12 cellular contexts compared by ENCODE assay signal in the genomic region with DNA sequence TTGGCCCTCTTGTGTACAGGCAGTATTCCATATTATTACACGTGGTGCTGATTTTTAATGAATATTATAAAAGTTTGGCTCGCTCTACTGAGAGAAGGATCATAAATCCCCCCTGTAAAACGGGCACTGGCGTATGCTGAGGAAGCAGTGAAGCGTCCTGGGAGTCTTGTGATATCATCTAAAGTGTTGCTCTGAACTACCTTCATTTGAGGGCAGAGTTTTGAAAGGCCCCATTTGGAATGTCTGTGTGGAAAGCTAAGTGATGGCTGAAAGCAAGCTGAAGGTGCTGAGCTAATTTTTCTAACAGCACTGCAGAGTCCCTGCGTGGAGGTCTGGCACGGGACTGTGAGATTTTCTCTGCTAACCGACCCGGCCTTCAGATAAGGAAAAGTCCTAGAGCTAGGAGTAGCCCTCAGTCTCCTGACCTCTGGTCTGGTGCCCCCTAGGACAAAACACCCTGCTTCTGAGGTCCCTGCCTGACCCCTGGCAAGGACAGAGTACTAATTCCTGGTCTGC. TPM values are rescaled to one million over a fixed set of nuclear protein-coding genes. Genes with fewer than 3 reads are reported as not detected.
DNase-seq lines count a peak whose midpoint lies in the region; ATAC-seq and TF ChIP-seq lines count a peak whose summit lies in the region.
"Had no signal": no experiment of that assay in that cellular context is flagged by ENCODE, and none has a peak within 500 bp of the region (broad histone marks: within the 10 kb centered on the region; RNA-seq: fewer than 3 reads in every experiment).

No MANE protein-coding gene starts in this region.

- H3K9me3 ChIP-seq in naive thymus-derived CD4-positive, alpha-beta T cell (ENCODE audit: control insufficient read depth in 2 of 3, low read length in 3 of 3), result no peaks in the 10 kb centered on the region
- H3K9me3 ChIP-seq in tibial nerve, result no peaks in the 10 kb centered on the region

- H3K4me1 ChIP-seq in naive thymus-derived CD4-positive, alpha-beta T cell (ENCODE audit: control insufficient read depth in 2 of 2, insufficient read depth in 2 of 2, low read length in 2 of 2), result peaks cover 7 to 13% of the 10 kb centered on the region in 2 donors
- peaks cover 0 to 25% (median 5%) of the 10 kb centered on the region in 4 donors for H3K4me1 ChIP-seq in tibial nerve

- intact Hi-C loops in naive thymus-derived CD4-positive, alpha-beta T cell (cut with micrococcal nuclease), result loop anchor here (2.0 to 5.0 kb wide), 6 partner anchors 54 to 1217 kb away; a partner anchor contains a TSS

- peak overlapping the region; percentile 62 for H3K4me3 Mint-ChIP-seq in activated naive CD4-positive, alpha-beta T cell treated with anti-CD3 and anti-CD28 coated beads, Interleukin-2, amount 50 U/mL, for 24 hours
- peak overlapping the region; percentile 65 for H3K4me3 Mint-ChIP-seq in activated naive CD8-positive, alpha-beta T cell treated with anti-CD3 and anti-CD28 coated beads for 36 hours
- peak overlapping the region; percentile 57 to 92 (median 79) for H3K4me3 Mint-ChIP-seq in naive thymus-derived CD4-positive, alpha-beta T cell

- peaks cover 0 to 14% (median 0%) of the 10 kb centered on the region in 3 experiments for H3K36me3 ChIP-seq in naive thymus-derived CD4-positive, alpha-beta T cell (ENCODE audit: control insufficient read depth in 2 of 3, insufficient read depth in 3 of 3, low read length in 3 of 3)
- no peaks in the 10 kb centered on the region for H3K36me3 ChIP-seq in tibial nerve
- H3K36me3 ChIP-seq: WERI-Rb-1 had no signal

- no peak for ATAC-seq in naive thymus-derived CD4-positive, alpha-beta T cell
- no peak for ATAC-seq in GM18511 (IDR thresholded peaks at IDR 0.05; ENCODE audit: unreplicated experiment)
- no peak for ATAC-seq in HG03196 (IDR thresholded peaks at IDR 0.05; ENCODE audit: unreplicated experiment)

- TF ChIP-seq POLR2A in tibial nerve (IDR thresholded peaks at IDR 0.05), result no peak

- no peak overlapping the region for H3K4me3 ChIP-seq in naive thymus-derived CD4-positive, alpha-beta T cell (ENCODE audit: low read length)
- no peak overlapping the region for H3K4me3 ChIP-seq in tibial nerve

- no peak for TF ChIP-seq CTCF in tibial nerve (IDR thresholded peaks at IDR 0.05)

- H3K27me3 Mint-ChIP-seq in activated naive CD4-positive, alpha-beta T cell treated with anti-CD3 and anti-CD28 coated beads, Interleukin-2, amount 50 U/mL, for 24 hours, result no peaks in the 10 kb centered on the region
- no peaks in the 10 kb centered on the region for H3K27me3 Mint-ChIP-seq in activated naive CD8-positive, alpha-beta T cell treated with anti-CD3 and anti-CD28 coated beads for 36 hours
- H3K27me3 Mint-ChIP-seq in naive thymus-derived CD4-positive, alpha-beta T cell, result peaks cover 0 to 40% (median 0%) of the 10 kb centered on the region in 5 donors

- DNase-seq in activated naive CD4-positive, alpha-beta T cell treated with anti-CD3 and anti-CD28 coated beads, Interleukin-2, amount 50 U/mL, for 16 hours, result no peak
- no peak for DNase-seq in activated naive CD8-positive, alpha-beta T cell treated with anti-CD3 and anti-CD28 coated beads for 36 hours
- no peak for DNase-seq in naive thymus-derived CD4-positive, alpha-beta T cell
- DNase-seq in tibial nerve (ENCODE audit: low spot score in 2 of 2), result no peak
- no peak for DNase-seq in NCI-H446 (lab: John Stamatoyannopoulos, UW)
- DNase-seq: GF-D8, GM23248, NCI-H2029 treated with DMSO at 0.1 percent for 48 hours, WERI-Rb-1 had no signal

- POLR2A ChIA-PET in naive thymus-derived CD4-positive, alpha-beta T cell (lab: Charles Lee), result interaction anchor here (0.6 to 6.3 kb wide), 10 partner anchors 11 to 287 kb away, joined by 3 to 81 read pairs (median 4); no protein-coding TSS in a partner anchor

- H3K9me3 Mint-ChIP-seq in activated naive CD4-positive, alpha-beta T cell treated with anti-CD3 and anti-CD28 coated beads, Interleukin-2, amount 50 U/mL, for 24 hours, result no peaks in the 10 kb centered on the region
- peaks cover 1% of the 10 kb centered on the region for H3K9me3 Mint-ChIP-seq in activated naive CD8-positive, alpha-beta T cell treated with anti-CD3 and anti-CD28 coated beads for 36 hours
- H3K9me3 Mint-ChIP-seq in naive thymus-derived CD4-positive, alpha-beta T cell, result peaks cover 0 to 3% (median 0%) of the 10 kb centered on the region in 11 donors

- peak overlapping the region; percentile 49 for H3K27ac Mint-ChIP-seq in activated naive CD4-positive, alpha-beta T cell treated with anti-CD3 and anti-CD28 coated beads, Interleukin-2, amount 50 U/mL, for 24 hours
- peak overlapping the region; percentile 12 for H3K27ac Mint-ChIP-seq in activated naive CD8-positive, alpha-beta T cell treated with anti-CD3 and anti-CD28 coated beads for 36 hours
- H3K27ac Mint-ChIP-seq in naive thymus-derived CD4-positive, alpha-beta T cell, result peak overlapping the region; percentile 16 to 100 (median 90)

- peak overlapping the region; percentile 87 for H3K27ac ChIP-seq in naive thymus-derived CD4-positive, alpha-beta T cell (ENCODE audit: low read depth, low read length)
- peak overlapping the region; percentile 90 to 99 (median 97) for H3K27ac ChIP-seq in tibial nerve
- H3K27ac ChIP-seq: GM23248, WERI-Rb-1 had no signal

- no peaks in the 10 kb centered on the region for H3K27me3 ChIP-seq in naive thymus-derived CD4-positive, alpha-beta T cell (ENCODE audit: control insufficient read depth in 2 of 2, insufficient read depth in 2 of 2, low read length in 2 of 2)
- no peaks in the 10 kb centered on the region for H3K27me3 ChIP-seq in tibial nerve

- CTCF ChIA-PET in naive thymus-derived CD4-positive, alpha-beta T cell (lab: Charles Lee), result interaction anchor here (0.6 to 2.3 kb wide), 7 partner anchors 95 to 368 kb away, joined by 3 to 8 read pairs (median 3); no protein-coding TSS in a partner anchor

- no peak for TF ChIP-seq EP300 in tibial nerve (IDR thresholded peaks at IDR 0.05)

- WGBS in tibial nerve, 2 donors, result 71 to 72% methylated on average over 9 of the region's 9 CpGs

- H3K36me3 Mint-ChIP-seq in activated naive CD4-positive, alpha-beta T cell treated with anti-CD3 and anti-CD28 coated beads, Interleukin-2, amount 50 U/mL, for 24 hours, result peaks cover 7% of the 10 kb centered on the region
- peaks cover 31% of the 10 kb centered on the region for H3K36me3 Mint-ChIP-seq in activated naive CD8-positive, alpha-beta T cell treated with anti-CD3 and anti-CD28 coated beads for 36 hours
- peaks cover 0 to 9% (median 0%) of the 10 kb centered on the region in 5 donors for H3K36me3 Mint-ChIP-seq in naive thymus-derived CD4-positive, alpha-beta T cell

- peaks cover 43% of the 10 kb centered on the region for H3K4me1 Mint-ChIP-seq in activated naive CD4-positive, alpha-beta T cell treated with anti-CD3 and anti-CD28 coated beads, Interleukin-2, amount 50 U/mL, for 24 hours
- peaks cover 29% of the 10 kb centered on the region for H3K4me1 Mint-ChIP-seq in activated naive CD8-positive, alpha-beta T cell treated with anti-CD3 and anti-CD28 coated beads for 36 hours
- H3K4me1 Mint-ChIP-seq in naive thymus-derived CD4-positive, alpha-beta T cell, result peaks cover 6 to 47% (median 33%) of the 10 kb centered on the region in 7 donors

RNA-seq across cellular contexts. Expression of a gene that starts 1.3 kb away (rescaled TPM):
- total RNA-seq in activated naive CD8-positive, alpha-beta T cell treated with anti-CD3 and anti-CD28 coated beads for 36 hours, result 10 to 100 TPM; 73.1 to 78.0 TPM
- 100 to 1,000 TPM in 4 of 5 experiments, 10 to 100 TPM in 1; 33.0 to 193 (median 133) TPM for total RNA-seq in naive thymus-derived CD4-positive, alpha-beta T cell
- polyA plus RNA-seq in naive thymus-derived CD4-positive, alpha-beta T cell, result 10 to 100 TPM; 24.8 to 26.5 TPM
- total RNA-seq in tibial nerve, result 10 to 100 TPM in 2 of 4 donors, 1 to 10 TPM in 2; 4.4 to 11.1 (median 8.4) TPM
- polyA plus RNA-seq: GM23248 had no signal

Comparison
In these comparisons a context has a peak if more than half of its experiments do, and no peak if none do; other contexts are left out.
1. H3K27ac Mint-ChIP-seq: peak in every context shown above with its lines; median percentile 90 in naive thymus-derived CD4-positive, alpha-beta T cell; 49 in activated naive CD4-positive, alpha-beta T cell treated with anti-CD3 and anti-CD28 coated beads, Interleukin-2, amount 50 U/mL, for 24 hours; 12 in activated naive CD8-positive, alpha-beta T cell treated with anti-CD3 and anti-CD28 coated beads for 36 hours.